Comparison of ENCODE assay signal across 1 cellular context in genomic region chr5:113264061-113264460, GRCh38.
TF ChIP-seq lines count a peak whose summit lies in the region.

No MANE protein-coding gene starts in this region.

TF ChIP-seq in WTC11, 78 proteins besides CTCF, POLR2A, EP300 and RAD21 (continued from another document):
- TF ChIP-seq ZNF281 (CRISPR knock-in tag; IDR thresholded peaks at IDR 0.05), result no peak
- TF ChIP-seq ZNF232 (CRISPR knock-in tag; IDR thresholded peaks at IDR 0.05), result no peak
- TF ChIP-seq ETV6 (CRISPR knock-in tag; IDR thresholded peaks at IDR 0.05), result no peak
- TF ChIP-seq HMGA2 (CRISPR knock-in tag; IDR thresholded peaks at IDR 0.05), result no peak
- no peak for TF ChIP-seq ARID4B (CRISPR knock-in tag; IDR thresholded peaks at IDR 0.05; ENCODE audit: borderline replicate concordance)
- no peak for TF ChIP-seq AR (CRISPR knock-in tag; IDR thresholded peaks at IDR 0.05)
- no peak for TF ChIP-seq ZNF121 (CRISPR knock-in tag; IDR thresholded peaks at IDR 0.05)
- TF ChIP-seq CREM (CRISPR knock-in tag; IDR thresholded peaks at IDR 0.05), result no peak
- no peak for TF ChIP-seq SOX15 (CRISPR knock-in tag; IDR thresholded peaks at IDR 0.05)
- TF ChIP-seq ZNF317 (CRISPR knock-in tag; IDR thresholded peaks at IDR 0.05; ENCODE audit: borderline replicate concordance, low read depth), result no peak
- no peak for TF ChIP-seq ATF6 (CRISPR knock-in tag; IDR thresholded peaks at IDR 0.05)
- TF ChIP-seq ATF3 (CRISPR knock-in tag; conservative IDR thresholded peaks at IDR 0.05), result no peak
- no peak for TF ChIP-seq MLX (CRISPR knock-in tag; IDR thresholded peaks at IDR 0.05)
- no peak for TF ChIP-seq TCF7 (CRISPR knock-in tag; IDR thresholded peaks at IDR 0.05; ENCODE audit: low read depth)
- TF ChIP-seq RORB (CRISPR knock-in tag; IDR thresholded peaks at IDR 0.05), result no peak
- no peak for TF ChIP-seq PREB (CRISPR knock-in tag; IDR thresholded peaks at IDR 0.05; ENCODE audit: borderline replicate concordance)
- no peak for TF ChIP-seq ZNF532 (CRISPR knock-in tag; IDR thresholded peaks at IDR 0.05; ENCODE audit: borderline replicate concordance)
- TF ChIP-seq FOXJ3 (CRISPR knock-in tag; IDR thresholded peaks at IDR 0.05; ENCODE audit: borderline replicate concordance), result no peak
TF ChIP-seq in WTC11: peak in this region for 0.
